Comparison of ENCODE assay signal across 31 cellular contexts in the genomic region with DNA sequence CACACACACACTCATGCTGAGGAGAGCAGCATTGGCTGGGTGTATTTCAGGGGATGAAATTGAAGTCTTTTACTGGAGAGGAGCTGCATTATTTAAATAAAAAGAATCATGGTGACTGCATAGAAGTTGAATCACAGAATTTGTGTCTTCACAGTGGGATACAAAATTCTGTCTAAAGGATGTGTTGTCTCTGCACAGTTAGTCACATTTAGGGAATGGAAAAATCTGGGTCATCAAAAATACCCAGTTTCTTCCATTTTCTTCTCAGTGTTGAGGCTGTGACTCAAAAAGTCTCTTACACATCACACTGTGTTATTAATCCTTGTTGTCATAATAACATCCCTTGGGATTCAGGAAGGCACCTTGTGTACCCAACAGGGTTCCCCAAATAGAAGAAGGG. TPM values are rescaled to one million over a fixed set of nuclear protein-coding genes. Genes with fewer than 3 reads are reported as not detected.
DNase-seq lines count a peak whose midpoint lies in the region; ATAC-seq and TF ChIP-seq lines count a peak whose summit lies in the region.
"Had no signal": no experiment of that assay in that cellular context is flagged by ENCODE, and none has a peak within 500 bp of the region (broad histone marks: within the 10 kb centered on the region; RNA-seq: fewer than 3 reads in every experiment).

No MANE protein-coding gene starts in this region.

- no peak for TF ChIP-seq CTCF in adrenal gland (IDR thresholded peaks at IDR 0.05)
- TF ChIP-seq CTCF in osteoblast (IDR thresholded peaks at IDR 0.05; ENCODE audit: extremely low read depth, low read depth, low read length), result no peak
- no peak for TF ChIP-seq CTCF in ovary (IDR thresholded peaks at IDR 0.05)

- H3K4me3 ChIP-seq in adrenal gland (no peak overlapping the region), osteoblast (ENCODE audit: insufficient read depth, low read length) (no peak overlapping the region), ovary (no peak overlapping the region)
- H3K4me3 ChIP-seq: colonic mucosa, heart left ventricle, neural progenitor cell, right lobe of liver, testis had no signal

- H3K9me3 ChIP-seq in adrenal gland (replicated peaks in 1 of 3) (no peaks in the 10 kb centered on the region), osteoblast (ENCODE audit: low read depth, low read length) (no peaks in the 10 kb centered on the region), ovary (no peaks in the 10 kb centered on the region)
- H3K9me3 ChIP-seq: Caco-2, colonic mucosa, heart left ventricle, right lobe of liver, testis had no signal

- peaks cover 23% of the 10 kb centered on the region for H4K20me1 ChIP-seq in osteoblast (ENCODE audit: insufficient read depth, low read length)

- intact Hi-C loops in adrenal gland (cut with DNase I), result no loop called here
- intact Hi-C loops in ovary (cut with DNase I), result no loop called here

- no peak for TF ChIP-seq EP300 in ovary (IDR thresholded peaks at IDR 0.05)

- H3K27me3 ChIP-seq in adrenal gland (no peaks in the 10 kb centered on the region), osteoblast (ENCODE audit: insufficient read depth, low read length) (no peaks in the 10 kb centered on the region), ovary (no peaks in the 10 kb centered on the region)
- H3K27me3 ChIP-seq: colonic mucosa, heart left ventricle, neural progenitor cell, right lobe of liver, testis had no signal

- H3K79me2 ChIP-seq in osteoblast (ENCODE audit: insufficient read depth, low read length), result peaks cover 89% of the 10 kb centered on the region

- H3K4me2 ChIP-seq in osteoblast (ENCODE audit: insufficient read depth, low read length), result no peak overlapping the region
- H3K4me2 ChIP-seq: neural progenitor cell had no signal

- H3K27ac ChIP-seq in adrenal gland, result peak overlapping the region in 3 of 5 donors; percentile 15 to 45 (median 34)
- peak overlapping the region; percentile 38 for H3K27ac ChIP-seq in osteoblast (ENCODE audit: low read depth, low read length)
- H3K27ac ChIP-seq in ovary, result no peak overlapping the region
- H3K27ac ChIP-seq: C4-2B, colonic mucosa, epithelial cell of prostate, heart left ventricle, neural progenitor cell, right lobe of liver, testis had no signal

- peak; percentile 49 for DNase-seq in ELR (ENCODE audit: low read depth)
- DNase-seq in HCEC 1CT, result peak; percentile 12
- no peak for DNase-seq in adrenal gland
- no peak for DNase-seq in osteoblast (ENCODE audit: insufficient read length, low spot score, missing footprints)
- no peak for DNase-seq in DMS 273 (lab: John Stamatoyannopoulos, UW; ENCODE audit: unreplicated experiment)
- DNase-seq in ovary, result no peak
- DNase-seq: activated B cell treated with CpG ODN at 0.5 μM for 24 hours; activated CD4-positive, alpha-beta T cell treated with anti-CD3 and anti-CD28 coated beads, Interleukin-2, amount 50 U/mL, for 48 hours; activated naive CD4-positive, alpha-beta T cell; amygdala; Caco-2; colonic mucosa; DMS79; effector CD8-positive, alpha-beta T cell; heart left ventricle; Kasumi-1; left cardiac atrium; NCI-H187; NCI-H2171 treated with DMSO at 0.1 percent for 48 hours; NCI-H524 treated with DMSO at 0.1 percent for 48 hours; PC-3; right lobe of liver; Right ventricle myocardium superior; stimulated activated CD4-positive, alpha-beta T cell treated with anti-CD3 and anti-CD28 coated beads, Interleukin-4, amount 100 ng/mL, for 4 hours; stimulated activated naive B cell treated with anti-CD40 and anti-IgM and Interleukin-4, amounts not matched to agents 10 μg/mL and 1 μg/mL and 100 μg/mL, for 72 hours; T1000; testis had no signal

- peaks cover 0 to 9% of the 10 kb centered on the region in 2 donors for H3K36me3 ChIP-seq in adrenal gland (replicated peaks in 1 of 2)
- peaks cover 17% of the 10 kb centered on the region for H3K36me3 ChIP-seq in osteoblast (ENCODE audit: insufficient read depth, low read length)
- H3K36me3 ChIP-seq in ovary, result no peaks in the 10 kb centered on the region
- H3K36me3 ChIP-seq: colonic mucosa, neural progenitor cell had no signal

- no peak for ATAC-seq in HG02610 (IDR thresholded peaks at IDR 0.05; ENCODE audit: unreplicated experiment)
- ATAC-seq: heart left ventricle; PC-3; right lobe of liver; stimulated activated naive B cell treated with anti-CD40 and anti-IgM and Interleukin-4, amounts not matched to agents 10 μg/mL and 1 μg/mL and 100 μg/mL, for 72 hours had no signal

- no peak overlapping the region for H2AFZ ChIP-seq in osteoblast (ENCODE audit: low read length)
- H2AFZ ChIP-seq: neural progenitor cell had no signal

- no peak for TF ChIP-seq POLR2A in adrenal gland (IDR thresholded peaks at IDR 0.05)
- no peak for TF ChIP-seq POLR2A in ovary (IDR thresholded peaks at IDR 0.05)

- H3K4me1 ChIP-seq in adrenal gland (replicated peaks in 1 of 2) (peaks cover 31 to 62% of the 10 kb centered on the region in 2 donors), osteoblast (ENCODE audit: insufficient read depth, low read length) (peaks cover 18% of the 10 kb centered on the region), ovary (ENCODE audit: insufficient read depth) (peaks cover 7% of the 10 kb centered on the region)
- H3K4me1 ChIP-seq: colonic mucosa, neural progenitor cell had no signal

RNA-seq across cellular contexts. Expression of gene PAPSS2, which starts 10.9 kb away (rescaled TPM):
- 100 to 1,000 TPM; 182 to 775 (median 243) TPM for total RNA-seq in adrenal gland
- polyA plus RNA-seq in adrenal gland, result 100 to 1,000 TPM in 1 of 3 donors, 10 to 100 TPM in 2; 55.0 to 463 (median 72.3) TPM
- total RNA-seq in osteoblast, result 70.1 and 81.8 TPM in 2 replicates
- total RNA-seq in ovary, result 10 to 100 TPM; 18.0 to 59.5 (median 42.5) TPM
- 100 to 1,000 TPM in 1 of 2 donors, 10 to 100 TPM in 1; 25.5 to 102 TPM for polyA plus RNA-seq in ovary
- total RNA-seq: activated B cell treated with CpG ODN at 0.5 μM for 24 hours had no signal

Comparison
In these comparisons a context has a peak if more than half of its experiments do, and no peak if none do; other contexts are left out.
1. DNase-seq: peak in ELR (single experiment) and HCEC 1CT (single experiment); none in adrenal gland (0 of 7), osteoblast (single experiment), DMS 273 (single experiment) and ovary (0 of 5).
2. H3K27ac ChIP-seq: peak in adrenal gland (3 of 5) and osteoblast (single experiment); none in ovary (0 of 2).